Comparison of ENCODE assay signal across 14 cellular contexts in genomic region chr5:160675988-160676387, GRCh38.
A peak's percentile ranks its signal among the peaks of the same experiment; 100 is the strongest.
DNase-seq lines count a peak whose midpoint lies in the region; ATAC-seq and TF ChIP-seq lines count a peak whose summit lies in the region.
"Had no signal": no experiment of that assay in that cellular context is flagged by ENCODE, and none has a peak within 500 bp of the region (broad histone marks: within the 10 kb centered on the region; RNA-seq: fewer than 3 reads in every experiment).

No MANE protein-coding gene starts in this region.

- TF ChIP-seq CTCF in GM10248 (IDR thresholded peaks at IDR 0.05; ENCODE audit: control extremely low read depth, extremely low read depth, low read depth, missing control alignments), result no peak

- DNase-seq in NCI-H748 (lab: John Stamatoyannopoulos, UW; ENCODE audit: unreplicated experiment) (peak; percentile 13), NCI-H748 treated with DMSO at 0.1 percent for 48 hours (lab: John Stamatoyannopoulos, UW) (no peak), SW480 (ENCODE audit: low spot score) (peak; percentile 17), superior temporal gyrus (ENCODE audit: extremely low spot score) (peak; percentile 50), globus pallidus (ENCODE audit: low spot score) (no peak), GM10248 (ENCODE audit: extremely low spot score) (no peak)
- DNase-seq in stimulated activated CD8-positive, alpha-beta memory T cell treated with anti-CD3 and anti-CD28 coated beads, Interleukin-4, amount 100 ng/mL, for 48 hours, result no peak
- DNase-seq: ACHN, IMR-90, NCI-H1436, NCI-H82, transverse colon, WERI-Rb-1 had no signal

- POLR2A ChIA-PET in GM10248 (lab: Yijun Ruan, JAX), result no interaction called here

- CTCF ChIA-PET in GM10248 (lab: Yijun Ruan, JAX), result interaction anchor here (1.4 to 2.0 kb wide), 4 partner anchors 8 to 237 kb away, joined by 3 to 6 read pairs (median 4); no protein-coding TSS in a partner anchor

- ATAC-seq in HG03139 (IDR thresholded peaks at IDR 0.05; ENCODE audit: unreplicated experiment), result peak; percentile 47

Comparison
In these comparisons a context has a peak if more than half of its experiments do, and no peak if none do; other contexts are left out.
1. DNase-seq: peak in NCI-H748 (single experiment), SW480 (single experiment) and superior temporal gyrus (single experiment); none in NCI-H748 treated with DMSO at 0.1 percent for 48 hours (single experiment), globus pallidus (single experiment), GM10248 (single experiment) and stimulated activated CD8-positive, alpha-beta memory T cell treated with anti-CD3 and anti-CD28 coated beads, Interleukin-4, amount 100 ng/mL, for 48 hours (single experiment).